ENCODE assay signal across 1 cellular context in the genomic region with DNA sequence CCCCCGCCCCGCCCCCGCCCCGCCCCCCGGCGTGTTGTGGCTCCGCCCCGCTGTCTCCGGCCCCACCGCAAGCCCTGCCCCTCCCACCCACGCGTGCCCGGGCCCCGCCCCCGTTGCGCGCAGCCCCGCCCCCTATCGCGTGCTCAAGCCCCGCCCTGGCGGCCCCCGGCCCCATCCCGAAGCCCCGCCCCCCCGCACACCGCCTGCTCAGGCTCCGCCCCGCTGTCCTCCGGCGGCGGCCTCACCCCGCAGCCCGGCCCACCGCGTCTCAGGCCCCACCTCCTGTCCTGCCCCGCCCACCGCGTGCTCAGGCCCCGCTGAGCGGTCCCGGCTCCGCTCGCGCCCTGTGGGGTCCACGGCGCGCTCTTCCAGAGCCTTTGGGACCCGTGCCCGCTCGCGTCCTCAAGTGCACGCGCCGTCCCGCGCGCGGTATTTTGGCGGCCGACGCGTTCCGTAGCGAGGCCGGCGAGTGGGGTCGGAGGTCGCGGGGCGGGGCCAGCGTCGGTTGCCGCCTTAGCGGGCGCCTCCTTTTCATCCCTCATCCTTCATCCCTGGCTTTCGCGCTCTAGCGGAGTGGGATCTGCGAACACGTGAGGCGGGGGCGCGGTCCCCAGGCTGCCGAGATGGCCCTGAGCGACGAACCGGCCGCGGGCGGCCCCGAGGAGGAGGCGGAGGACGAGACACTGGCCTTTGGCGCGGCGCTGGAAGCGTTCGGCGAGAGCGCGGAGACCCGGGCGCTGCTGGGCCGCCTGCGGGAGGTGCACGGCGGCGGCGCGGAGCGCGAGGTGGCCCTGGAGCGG.
A peak's percentile ranks its signal among the peaks of the same experiment; 100 is the strongest.
TF ChIP-seq lines count a peak whose summit lies in the region.

A gene (plus strand): TSS at position 495 of the 800 bp plus-strand sequence. CDS start 129 bp downstream, at position 624.

TF ChIP-seq in HepG2, 621 proteins besides CTCF, POLR2A, EP300 and RAD21 (continued from another document and continues in another):
- TF ChIP-seq ZNF121 (CRISPR knock-in tag; IDR thresholded peaks at IDR 0.05) (peak; percentile 67), ZNF24 (IDR thresholded peaks at IDR 0.05) (peak; percentile 31; the same call in 1 of the 2 replicates), ZNF703 (CRISPR knock-in tag; IDR thresholded peaks at IDR 0.05; ENCODE audit: borderline replicate concordance) (no peak), ZNF329 (CRISPR knock-in tag; IDR thresholded peaks at IDR 0.05; ENCODE audit: low read depth) (no peak; the same call in 1 of the 2 replicates), FOXA1 (IDR thresholded peaks at IDR 0.05) (no peak), FOXA1 (CRISPR knock-in tag; IDR thresholded peaks at IDR 0.05) (peak; percentile 63), MIER2 (CRISPR knock-in tag; IDR thresholded peaks at IDR 0.05) (peak; percentile 64; the same call in 1 of the 2 replicates), NR3C1 (CRISPR knock-in tag; IDR thresholded peaks at IDR 0.05) (no peak), ZNF205 (CRISPR knock-in tag; IDR thresholded peaks at IDR 0.05) (peak; percentile 68; the same call in 1 of the 2 replicates), ZNF878 (CRISPR knock-in tag; IDR thresholded peaks at IDR 0.05) (no peak; the same call in 1 of the 2 replicates), ZNF180 (CRISPR knock-in tag; IDR thresholded peaks at IDR 0.05; ENCODE audit: borderline replicate concordance, low read depth) (0 out of 2 replicates have a peak, but pooled peaks have one; percentile 14), KLF11 (CRISPR knock-in tag; IDR thresholded peaks at IDR 0.05) (no peak), RARA (CRISPR knock-in tag; IDR thresholded peaks at IDR 0.05) (peak; percentile 41; the same call in 1 of the 2 replicates), WIZ (CRISPR knock-in tag; IDR thresholded peaks at IDR 0.05) (peak; percentile 37; the same call in 1 of the 2 replicates), ZNF7 (CRISPR knock-in tag; IDR thresholded peaks at IDR 0.05) (0 out of 2 replicates have a peak, but pooled peaks have one; percentile 4), ZNF660 (CRISPR knock-in tag; IDR thresholded peaks at IDR 0.05; ENCODE audit: borderline replicate concordance, low read depth) (no peak), ZNF589 (CRISPR knock-in tag; conservative IDR thresholded peaks at IDR 0.05) (peak; percentile 98), ZNF496 (CRISPR knock-in tag; IDR thresholded peaks at IDR 0.05; ENCODE audit: insufficient replicate concordance) (no peak), KDM4B (CRISPR knock-in tag; IDR thresholded peaks at IDR 0.05) (peak; percentile 17; the same call in 1 of the 2 replicates), ZNF788 (CRISPR knock-in tag; IDR thresholded peaks at IDR 0.05; ENCODE audit: borderline replicate concordance) (peak; percentile 99), ZNF670 (CRISPR knock-in tag; IDR thresholded peaks at IDR 0.05; ENCODE audit: borderline replicate concordance) (peak; percentile 95; the same call in 1 of the 2 replicates), ZNF17 (CRISPR knock-in tag; IDR thresholded peaks at IDR 0.05) (no peak), ZNF564 (CRISPR knock-in tag; IDR thresholded peaks at IDR 0.05) (peak; percentile 60; the same call in 1 of the 2 replicates), KLF13 (CRISPR knock-in tag; IDR thresholded peaks at IDR 0.05) (peak; percentile 99; the same call in 1 of the 2 replicates), MIER3 (CRISPR knock-in tag; IDR thresholded peaks at IDR 0.05; ENCODE audit: borderline replicate concordance) (0 out of 2 replicates have a peak, but pooled peaks have one; percentile 33), FLYWCH1 (CRISPR knock-in tag; IDR thresholded peaks at IDR 0.05) (no peak)
- TF ChIP-seq, protein P1, sequence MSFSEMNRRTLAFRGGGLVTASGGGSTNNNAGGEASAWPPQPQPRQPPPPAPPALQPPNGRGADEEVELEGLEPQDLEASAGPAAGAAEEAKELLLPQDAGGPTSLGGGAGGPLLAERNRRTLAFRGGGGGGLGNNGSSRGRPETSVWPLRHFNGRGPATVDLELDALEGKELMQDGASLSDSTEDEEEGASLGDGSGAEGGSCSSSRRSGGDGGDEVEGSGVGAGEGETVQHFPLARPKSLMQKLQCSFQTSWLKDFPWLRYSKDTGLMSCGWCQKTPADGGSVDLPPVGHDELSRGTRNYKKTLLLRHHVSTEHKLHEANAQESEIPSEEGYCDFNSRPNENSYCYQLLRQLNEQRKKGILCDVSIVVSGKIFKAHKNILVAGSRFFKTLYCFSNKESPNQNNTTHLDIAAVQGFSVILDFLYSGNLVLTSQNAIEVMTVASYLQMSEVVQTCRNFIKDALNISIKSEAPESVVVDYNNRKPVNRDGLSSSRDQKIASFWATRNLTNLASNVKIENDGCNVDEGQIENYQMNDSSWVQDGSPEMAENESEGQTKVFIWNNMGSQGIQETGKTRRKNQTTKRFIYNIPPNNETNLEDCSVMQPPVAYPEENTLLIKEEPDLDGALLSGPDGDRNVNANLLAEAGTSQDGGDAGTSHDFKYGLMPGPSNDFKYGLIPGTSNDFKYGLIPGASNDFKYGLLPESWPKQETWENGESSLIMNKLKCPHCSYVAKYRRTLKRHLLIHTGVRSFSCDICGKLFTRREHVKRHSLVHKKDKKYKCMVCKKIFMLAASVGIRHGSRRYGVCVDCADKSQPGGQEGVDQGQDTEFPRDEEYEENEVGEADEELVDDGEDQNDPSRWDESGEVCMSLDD (CRISPR knock-in tag; IDR thresholded peaks at IDR 0.05; ENCODE audit: borderline replicate concordance) = peak; percentile 63; the same call in 1 of the 2 replicates
- TF ChIP-seq, protein P2, sequence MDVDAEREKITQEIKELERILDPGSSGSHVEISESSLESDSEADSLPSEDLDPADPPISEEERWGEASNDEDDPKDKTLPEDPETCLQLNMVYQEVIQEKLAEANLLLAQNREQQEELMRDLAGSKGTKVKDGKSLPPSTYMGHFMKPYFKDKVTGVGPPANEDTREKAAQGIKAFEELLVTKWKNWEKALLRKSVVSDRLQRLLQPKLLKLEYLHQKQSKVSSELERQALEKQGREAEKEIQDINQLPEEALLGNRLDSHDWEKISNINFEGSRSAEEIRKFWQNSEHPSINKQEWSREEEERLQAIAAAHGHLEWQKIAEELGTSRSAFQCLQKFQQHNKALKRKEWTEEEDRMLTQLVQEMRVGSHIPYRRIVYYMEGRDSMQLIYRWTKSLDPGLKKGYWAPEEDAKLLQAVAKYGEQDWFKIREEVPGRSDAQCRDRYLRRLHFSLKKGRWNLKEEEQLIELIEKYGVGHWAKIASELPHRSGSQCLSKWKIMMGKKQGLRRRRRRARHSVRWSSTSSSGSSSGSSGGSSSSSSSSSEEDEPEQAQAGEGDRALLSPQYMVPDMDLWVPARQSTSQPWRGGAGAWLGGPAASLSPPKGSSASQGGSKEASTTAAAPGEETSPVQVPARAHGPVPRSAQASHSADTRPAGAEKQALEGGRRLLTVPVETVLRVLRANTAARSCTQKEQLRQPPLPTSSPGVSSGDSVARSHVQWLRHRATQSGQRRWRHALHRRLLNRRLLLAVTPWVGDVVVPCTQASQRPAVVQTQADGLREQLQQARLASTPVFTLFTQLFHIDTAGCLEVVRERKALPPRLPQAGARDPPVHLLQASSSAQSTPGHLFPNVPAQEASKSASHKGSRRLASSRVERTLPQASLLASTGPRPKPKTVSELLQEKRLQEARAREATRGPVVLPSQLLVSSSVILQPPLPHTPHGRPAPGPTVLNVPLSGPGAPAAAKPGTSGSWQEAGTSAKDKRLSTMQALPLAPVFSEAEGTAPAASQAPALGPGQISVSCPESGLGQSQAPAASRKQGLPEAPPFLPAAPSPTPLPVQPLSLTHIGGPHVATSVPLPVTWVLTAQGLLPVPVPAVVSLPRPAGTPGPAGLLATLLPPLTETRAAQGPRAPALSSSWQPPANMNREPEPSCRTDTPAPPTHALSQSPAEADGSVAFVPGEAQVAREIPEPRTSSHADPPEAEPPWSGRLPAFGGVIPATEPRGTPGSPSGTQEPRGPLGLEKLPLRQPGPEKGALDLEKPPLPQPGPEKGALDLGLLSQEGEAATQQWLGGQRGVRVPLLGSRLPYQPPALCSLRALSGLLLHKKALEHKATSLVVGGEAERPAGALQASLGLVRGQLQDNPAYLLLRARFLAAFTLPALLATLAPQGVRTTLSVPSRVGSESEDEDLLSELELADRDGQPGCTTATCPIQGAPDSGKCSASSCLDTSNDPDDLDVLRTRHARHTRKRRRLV (CRISPR knock-in tag; IDR thresholded peaks at IDR 0.05) = no peak
- TF ChIP-seq, protein P3, sequence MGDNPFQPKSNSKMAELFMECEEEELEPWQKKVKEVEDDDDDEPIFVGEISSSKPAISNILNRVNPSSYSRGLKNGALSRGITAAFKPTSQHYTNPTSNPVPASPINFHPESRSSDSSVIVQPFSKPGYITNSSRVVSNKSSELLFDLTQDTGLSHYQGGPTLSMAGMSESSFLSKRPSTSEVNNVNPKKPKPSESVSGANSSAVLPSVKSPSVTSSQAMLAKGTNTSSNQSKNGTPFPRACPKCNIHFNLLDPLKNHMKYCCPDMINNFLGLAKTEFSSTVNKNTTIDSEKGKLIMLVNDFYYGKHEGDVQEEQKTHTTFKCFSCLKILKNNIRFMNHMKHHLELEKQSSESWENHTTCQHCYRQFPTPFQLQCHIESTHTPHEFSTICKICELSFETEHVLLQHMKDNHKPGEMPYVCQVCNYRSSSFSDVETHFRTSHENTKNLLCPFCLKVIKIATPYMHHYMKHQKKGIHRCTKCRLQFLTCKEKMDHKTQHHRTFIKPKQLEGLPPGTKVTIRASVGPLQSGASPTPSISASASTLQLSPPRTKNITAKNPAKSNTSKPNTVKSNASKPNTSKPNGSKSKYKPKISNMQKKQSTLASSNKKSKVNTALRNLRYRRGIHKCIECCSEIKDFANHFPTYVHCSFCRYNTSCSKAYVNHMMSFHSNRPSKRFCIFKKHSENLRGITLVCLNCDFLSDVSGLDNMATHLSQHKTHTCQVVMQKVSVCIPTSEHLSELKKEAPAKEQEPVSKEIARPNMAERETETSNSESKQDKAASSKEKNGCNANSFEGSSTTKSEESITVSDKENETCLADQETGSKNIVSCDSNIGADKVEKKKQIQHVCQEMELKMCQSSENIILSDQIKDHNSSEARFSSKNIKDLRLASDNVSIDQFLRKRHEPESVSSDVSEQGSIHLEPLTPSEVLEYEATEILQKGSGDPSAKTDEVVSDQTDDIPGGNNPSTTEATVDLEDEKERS (CRISPR knock-in tag; IDR thresholded peaks at IDR 0.05) = no peak
- TF ChIP-seq, protein P4, sequence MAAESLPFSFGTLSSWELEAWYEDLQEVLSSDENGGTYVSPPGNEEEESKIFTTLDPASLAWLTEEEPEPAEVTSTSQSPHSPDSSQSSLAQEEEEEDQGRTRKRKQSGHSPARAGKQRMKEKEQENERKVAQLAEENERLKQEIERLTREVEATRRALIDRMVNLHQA (CRISPR knock-in tag; IDR thresholded peaks at IDR 0.05) = peak; percentile 43; the same call in 1 of the 2 replicates
- TF ChIP-seq, protein P5, sequence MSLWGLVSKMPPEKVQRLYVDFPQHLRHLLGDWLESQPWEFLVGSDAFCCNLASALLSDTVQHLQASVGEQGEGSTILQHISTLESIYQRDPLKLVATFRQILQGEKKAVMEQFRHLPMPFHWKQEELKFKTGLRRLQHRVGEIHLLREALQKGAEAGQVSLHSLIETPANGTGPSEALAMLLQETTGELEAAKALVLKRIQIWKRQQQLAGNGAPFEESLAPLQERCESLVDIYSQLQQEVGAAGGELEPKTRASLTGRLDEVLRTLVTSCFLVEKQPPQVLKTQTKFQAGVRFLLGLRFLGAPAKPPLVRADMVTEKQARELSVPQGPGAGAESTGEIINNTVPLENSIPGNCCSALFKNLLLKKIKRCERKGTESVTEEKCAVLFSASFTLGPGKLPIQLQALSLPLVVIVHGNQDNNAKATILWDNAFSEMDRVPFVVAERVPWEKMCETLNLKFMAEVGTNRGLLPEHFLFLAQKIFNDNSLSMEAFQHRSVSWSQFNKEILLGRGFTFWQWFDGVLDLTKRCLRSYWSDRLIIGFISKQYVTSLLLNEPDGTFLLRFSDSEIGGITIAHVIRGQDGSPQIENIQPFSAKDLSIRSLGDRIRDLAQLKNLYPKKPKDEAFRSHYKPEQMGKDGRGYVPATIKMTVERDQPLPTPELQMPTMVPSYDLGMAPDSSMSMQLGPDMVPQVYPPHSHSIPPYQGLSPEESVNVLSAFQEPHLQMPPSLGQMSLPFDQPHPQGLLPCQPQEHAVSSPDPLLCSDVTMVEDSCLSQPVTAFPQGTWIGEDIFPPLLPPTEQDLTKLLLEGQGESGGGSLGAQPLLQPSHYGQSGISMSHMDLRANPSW (CRISPR knock-in tag; IDR thresholded peaks at IDR 0.05; ENCODE audit: borderline replicate concordance) = peak; percentile 66; the same call in 1 of the 2 replicates
- TF ChIP-seq, protein P6, sequence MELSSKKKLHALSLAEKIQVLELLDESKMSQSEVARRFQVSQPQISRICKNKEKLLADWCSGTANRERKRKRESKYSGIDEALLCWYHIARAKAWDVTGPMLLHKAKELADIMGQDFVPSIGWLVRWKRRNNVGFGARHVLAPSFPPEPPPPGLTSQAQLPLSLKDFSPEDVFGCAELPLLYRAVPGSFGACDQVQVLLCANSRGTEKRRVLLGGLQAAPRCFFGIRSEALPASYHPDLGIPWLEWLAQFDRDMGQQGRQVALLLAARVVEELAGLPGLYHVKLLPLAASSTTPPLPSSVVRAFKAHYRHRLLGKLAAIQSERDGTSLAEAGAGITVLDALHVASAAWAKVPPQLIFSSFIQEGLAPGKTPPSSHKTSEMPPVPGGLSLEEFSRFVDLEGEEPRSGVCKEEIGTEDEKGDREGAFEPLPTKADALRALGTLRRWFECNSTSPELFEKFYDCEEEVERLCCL (CRISPR knock-in tag; IDR thresholded peaks at IDR 0.05; ENCODE audit: borderline replicate concordance) = peak; percentile 20; the same call in 1 of the 2 replicates
- TF ChIP-seq, protein P7, sequence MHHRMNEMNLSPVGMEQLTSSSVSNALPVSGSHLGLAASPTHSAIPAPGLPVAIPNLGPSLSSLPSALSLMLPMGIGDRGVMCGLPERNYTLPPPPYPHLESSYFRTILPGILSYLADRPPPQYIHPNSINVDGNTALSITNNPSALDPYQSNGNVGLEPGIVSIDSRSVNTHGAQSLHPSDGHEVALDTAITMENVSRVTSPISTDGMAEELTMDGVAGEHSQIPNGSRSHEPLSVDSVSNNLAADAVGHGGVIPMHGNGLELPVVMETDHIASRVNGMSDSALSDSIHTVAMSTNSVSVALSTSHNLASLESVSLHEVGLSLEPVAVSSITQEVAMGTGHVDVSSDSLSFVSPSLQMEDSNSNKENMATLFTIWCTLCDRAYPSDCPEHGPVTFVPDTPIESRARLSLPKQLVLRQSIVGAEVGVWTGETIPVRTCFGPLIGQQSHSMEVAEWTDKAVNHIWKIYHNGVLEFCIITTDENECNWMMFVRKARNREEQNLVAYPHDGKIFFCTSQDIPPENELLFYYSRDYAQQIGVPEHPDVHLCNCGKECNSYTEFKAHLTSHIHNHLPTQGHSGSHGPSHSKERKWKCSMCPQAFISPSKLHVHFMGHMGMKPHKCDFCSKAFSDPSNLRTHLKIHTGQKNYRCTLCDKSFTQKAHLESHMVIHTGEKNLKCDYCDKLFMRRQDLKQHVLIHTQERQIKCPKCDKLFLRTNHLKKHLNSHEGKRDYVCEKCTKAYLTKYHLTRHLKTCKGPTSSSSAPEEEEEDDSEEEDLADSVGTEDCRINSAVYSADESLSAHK (CRISPR knock-in tag; IDR thresholded peaks at IDR 0.05; ENCODE audit: borderline replicate concordance) = no peak
